ENCODE assay signal across 20 cellular contexts in genomic region chr16:58474296-58474695, GRCh38. TPM values are rescaled to one million over a fixed set of nuclear protein-coding genes. Genes with fewer than 3 reads are reported as not detected.
DNase-seq lines count a peak whose midpoint lies in the region; ATAC-seq and TF ChIP-seq lines count a peak whose summit lies in the region.
"Had no signal": no experiment of that assay in that cellular context is flagged by ENCODE, and none has a peak within 500 bp of the region (broad histone marks: within the 10 kb centered on the region; RNA-seq: fewer than 3 reads in every experiment).

No MANE protein-coding gene starts in this region.

- peaks cover 5% of the 10 kb centered on the region for H3K9me3 Mint-ChIP-seq in endodermal cell

- no peak overlapping the region for H2AFZ ChIP-seq in parathyroid adenoma
- H2AFZ ChIP-seq: PC-9 had no signal

- peaks cover 23% of the 10 kb centered on the region for H3K36me3 Mint-ChIP-seq in endodermal cell (ENCODE audit: low read depth)

- peak overlapping the region; percentile 91 for H3K27ac Mint-ChIP-seq in endodermal cell

- TF ChIP-seq CTCF in endodermal cell (conservative IDR thresholded peaks at IDR 0.05): no peak
- no peak for TF ChIP-seq CTCF in parathyroid adenoma (IDR thresholded peaks at IDR 0.05)
- TF ChIP-seq CTCF in thyroid gland (IDR thresholded peaks at IDR 0.05): no peak

- no peaks in the 10 kb centered on the region for H3K9me3 ChIP-seq in right cardiac atrium (ENCODE audit: control insufficient read depth, low read length)
- H3K9me3 ChIP-seq in endodermal cell (ENCODE audit: control insufficient read depth, low read length): peaks cover 4% of the 10 kb centered on the region
- H3K9me3 ChIP-seq in parathyroid adenoma (ENCODE audit: control insufficient read depth, low read length): no peaks in the 10 kb centered on the region
- H3K9me3 ChIP-seq in thyroid gland: no peaks in the 10 kb centered on the region
- H3K9me3 ChIP-seq: A549; BLaER1 treated with 17β-estradiol and CSF1 and Interleukin-3, amounts not matched to agents 10 nM and 100 nM had no signal

- no peaks in the 10 kb centered on the region for H3K79me2 ChIP-seq in parathyroid adenoma

- ATAC-seq in right cardiac atrium (peak in 1 of 2 donors; percentile 7), left ventricle myocardium superior (no peak), GM18505 (IDR thresholded peaks at IDR 0.05; ENCODE audit: unreplicated experiment) (no peak), GM18858 (IDR thresholded peaks at IDR 0.05; ENCODE audit: unreplicated experiment) (no peak)
- ATAC-seq: A549, HepG2 had no signal

- DNase-seq in right cardiac atrium (no peak), left ventricle myocardium superior (no peak), endodermal cell (peak; percentile 82), thyroid gland (no peak), kidney glomerular epithelial cell (lab: John Stamatoyannopoulos, UW) (no peak)
- DNase-seq: DND-41, GDM1, KG1, NCI-H1417 treated with DMSO at 0.1 percent for 48 hours, NCI-H2029, NCI-H2171, NCI-H446, NCI-H748 treated with DMSO at 0.1 percent for 48 hours, PC-9 had no signal

- H3K27me3 ChIP-seq in right cardiac atrium (ENCODE audit: control insufficient read depth, insufficient read depth) (no peaks in the 10 kb centered on the region), endodermal cell (ENCODE audit: control insufficient read depth, insufficient read depth, low read length, poor library complexity, severe bottlenecking) (no peaks in the 10 kb centered on the region), parathyroid adenoma (ENCODE audit: control insufficient read depth, insufficient read depth, low read length) (no peaks in the 10 kb centered on the region), thyroid gland (no peaks in the 10 kb centered on the region)

- H3K27me3 Mint-ChIP-seq in endodermal cell (ENCODE audit: insufficient read depth): no peaks in the 10 kb centered on the region

- H3K36me3 ChIP-seq in endodermal cell (ENCODE audit: control insufficient read depth, insufficient read depth, low read length) (peaks cover 8% of the 10 kb centered on the region), parathyroid adenoma (ENCODE audit: control insufficient read depth, insufficient read depth, low read length) (no peaks in the 10 kb centered on the region), thyroid gland (no peaks in the 10 kb centered on the region)
- H3K36me3 ChIP-seq: BLaER1 treated with 17β-estradiol and CSF1 and Interleukin-3, amounts not matched to agents 10 nM and 100 nM had no signal

- peaks cover 48% of the 10 kb centered on the region for H3K4me1 Mint-ChIP-seq in endodermal cell

- H3K9ac ChIP-seq in endodermal cell (ENCODE audit: extremely low read depth, low read length, poor library complexity, severe bottlenecking) (no peak overlapping the region), parathyroid adenoma (no peak overlapping the region)
- H3K9ac ChIP-seq: BLaER1 treated with 17β-estradiol and CSF1 and Interleukin-3, amounts not matched to agents 10 nM and 100 nM had no signal

- H3K4me3 Mint-ChIP-seq in endodermal cell: no peak overlapping the region

- WGBS in right cardiac atrium: 61% methylated on average over 10 of the region's 10 CpGs
- 60 to 85% methylated on average over 9 to 10 of the region's 10 CpGs for WGBS in endodermal cell (ENCODE audit: insufficient coverage in 1 of 2, insufficient read length in 1 of 2), 2 experiments
- WGBS in thyroid gland, 2 donors: 61 to 64% methylated on average over 10 of the region's 10 CpGs

- H3K4me3 ChIP-seq in right cardiac atrium (ENCODE audit: low read length) (no peak overlapping the region), endodermal cell (ENCODE audit: low read length) (no peak overlapping the region), parathyroid adenoma (ENCODE audit: low read depth, low read length) (no peak overlapping the region), thyroid gland (replicated peaks in 1 of 3) (no peak overlapping the region)
- H3K4me3 ChIP-seq: A549; BLaER1 treated with 17β-estradiol and CSF1 and Interleukin-3, amounts not matched to agents 10 nM and 100 nM; PC-9 had no signal

- H3K4me2 ChIP-seq in parathyroid adenoma (ENCODE audit: low read length): no peak overlapping the region
- H3K4me2 ChIP-seq: A549; BLaER1 treated with 17β-estradiol and CSF1 and Interleukin-3, amounts not matched to agents 10 nM and 100 nM; PC-9 had no signal

- H3K4me1 ChIP-seq in right cardiac atrium (ENCODE audit: control insufficient read depth, insufficient read depth, low read length): peaks cover 7% of the 10 kb centered on the region
- peaks cover 22% of the 10 kb centered on the region for H3K4me1 ChIP-seq in endodermal cell (ENCODE audit: control insufficient read depth, insufficient read depth, low read length)
- peaks cover 7% of the 10 kb centered on the region for H3K4me1 ChIP-seq in parathyroid adenoma
- H3K4me1 ChIP-seq in thyroid gland: no peaks in the 10 kb centered on the region
- H3K4me1 ChIP-seq: A549 had no signal

- TF ChIP-seq POLR2A in thyroid gland (IDR thresholded peaks at IDR 0.05) (no peak), GM18505 (IDR thresholded peaks at IDR 0.05; ENCODE audit: borderline replicate concordance, extremely low read depth, insufficient read depth, insufficient read length) (no peak)

- peak overlapping the region; percentile 75 for H3K27ac ChIP-seq in right cardiac atrium (ENCODE audit: low read length)
- H3K27ac ChIP-seq in endodermal cell (ENCODE audit: low read depth, low read length): no peak overlapping the region
- peak overlapping the region; percentile 42 for H3K27ac ChIP-seq in parathyroid adenoma
- H3K27ac ChIP-seq in thyroid gland: no peak overlapping the region
- H3K27ac ChIP-seq: A549; BLaER1 treated with 17β-estradiol and CSF1 and Interleukin-3, amounts not matched to agents 10 nM and 100 nM; PC-9 had no signal

- intact Hi-C loops in right cardiac atrium (cut with DNase I) (no loop called here), left ventricle myocardium superior (cut with micrococcal nuclease) (no loop called here), thyroid gland (cut with DNase I) (no loop called here)

RNA-seq across cellular contexts. Expression of gene NDRG4, which starts 25.6 kb away (rescaled TPM):
- total RNA-seq in right cardiac atrium: 100 to 1,000 TPM in 1 of 4 donors, 10 to 100 TPM in 3; 53.5 to 155 (median 97.3) TPM
- 164 TPM for polyA plus RNA-seq in right cardiac atrium
- total RNA-seq in left ventricle myocardium superior: 580 TPM
- 10 to 100 TPM; 81.9 to 95.9 TPM for total RNA-seq in endodermal cell
- polyA plus RNA-seq in endodermal cell (2013, experiment 1 of 2): 76.8 TPM
- 71.1 TPM for polyA plus RNA-seq in endodermal cell (2013, experiment 2 of 2)
- 10 to 100 TPM in 2 of 4 donors, 1 to 10 TPM in 2; 3.3 to 12.9 (median 9.3) TPM for total RNA-seq in thyroid gland

RNA-seq across cellular contexts. Expression of gene SETD6, which starts 41.0 kb away (rescaled TPM):
- total RNA-seq in right cardiac atrium: 10 to 100 TPM in 2 of 4 donors, 1 to 10 TPM in 2; 9.7 to 12.4 (median 11.1) TPM
- 8.5 TPM for polyA plus RNA-seq in right cardiac atrium
- 15.3 TPM for total RNA-seq in left ventricle myocardium superior
- 10 to 100 TPM; 37.2 to 42.3 TPM for total RNA-seq in endodermal cell
- polyA plus RNA-seq in endodermal cell (2013, experiment 1 of 2): 26.0 TPM
- 21.5 TPM for polyA plus RNA-seq in endodermal cell (2013, experiment 2 of 2)
- 10 to 100 TPM; 37.3 to 59.2 (median 44.4) TPM for total RNA-seq in thyroid gland

Comparison
In these comparisons a context has a peak if more than half of its experiments do, and no peak if none do; other contexts are left out.
1. H3K27ac ChIP-seq: peak in right cardiac atrium (single experiment) and parathyroid adenoma (single experiment); none in endodermal cell (single experiment) and thyroid gland (0 of 3).